In genomic region chr1:25546193-25546592, GRCh38 we compare ENCODE assay signal across 19 cellular contexts.
"Had no signal": no experiment of that assay in that cellular context is flagged by ENCODE, and none has a peak within 500 bp of the region (broad histone marks: within the 10 kb centered on the region; RNA-seq: fewer than 3 reads in every experiment).

No MANE protein-coding gene starts in this region.

- ATAC-seq: esophagus mucosa, lower lobe of right lung, right cardiac atrium, WTC11 had no signal

- DNase-seq: activated CD4-positive, alpha-beta T cell treated with anti-CD3 and anti-CD28 coated beads for 48 hours; activated CD8-positive, alpha-beta memory T cell treated with anti-CD3 and anti-CD28 coated beads for 24 hours; activated naive CD4-positive, alpha-beta T cell treated with anti-CD3 and anti-CD28 coated beads, Interleukin-2, amount 50 U/mL, for 16 hours; amygdala; brain microvascular endothelial cell; dermis blood vessel endothelial cell; glutamatergic neuron; immature natural killer cell; midbrain; naive B cell; nucleus accumbens; right cardiac atrium; stimulated activated CD4-positive, alpha-beta T cell treated with anti-CD3 and anti-CD28 coated beads, Interleukin-1b, Interleukin-23, amount 100 ng/mL, for 48 hours; stimulated activated naive CD4-positive, alpha-beta T cell treated with Interleukin-2 at 50 U/mL for 16 hours; upper lobe of left lung had no signal

- H3K9me3 Mint-ChIP-seq: immature natural killer cell, naive B cell, WTC11 had no signal

- H3K27ac ChIP-seq: brain microvascular endothelial cell, lower lobe of right lung, suprapubic skin had no signal

- H3K27me3 Mint-ChIP-seq: naive B cell had no signal

- H3K36me3 ChIP-seq: brain microvascular endothelial cell, lower lobe of right lung, suprapubic skin, upper lobe of left lung had no signal

- H3K27me3 ChIP-seq: brain microvascular endothelial cell, suprapubic skin, upper lobe of left lung had no signal

- H3K9me3 ChIP-seq: lower lobe of right lung, suprapubic skin, upper lobe of left lung had no signal

- H3K36me3 Mint-ChIP-seq: immature natural killer cell, naive B cell, WTC11 had no signal

- H3K27ac Mint-ChIP-seq: WTC11 had no signal

- H3K4me3 ChIP-seq: lower lobe of right lung, suprapubic skin, upper lobe of left lung had no signal
